In the genomic region with DNA sequence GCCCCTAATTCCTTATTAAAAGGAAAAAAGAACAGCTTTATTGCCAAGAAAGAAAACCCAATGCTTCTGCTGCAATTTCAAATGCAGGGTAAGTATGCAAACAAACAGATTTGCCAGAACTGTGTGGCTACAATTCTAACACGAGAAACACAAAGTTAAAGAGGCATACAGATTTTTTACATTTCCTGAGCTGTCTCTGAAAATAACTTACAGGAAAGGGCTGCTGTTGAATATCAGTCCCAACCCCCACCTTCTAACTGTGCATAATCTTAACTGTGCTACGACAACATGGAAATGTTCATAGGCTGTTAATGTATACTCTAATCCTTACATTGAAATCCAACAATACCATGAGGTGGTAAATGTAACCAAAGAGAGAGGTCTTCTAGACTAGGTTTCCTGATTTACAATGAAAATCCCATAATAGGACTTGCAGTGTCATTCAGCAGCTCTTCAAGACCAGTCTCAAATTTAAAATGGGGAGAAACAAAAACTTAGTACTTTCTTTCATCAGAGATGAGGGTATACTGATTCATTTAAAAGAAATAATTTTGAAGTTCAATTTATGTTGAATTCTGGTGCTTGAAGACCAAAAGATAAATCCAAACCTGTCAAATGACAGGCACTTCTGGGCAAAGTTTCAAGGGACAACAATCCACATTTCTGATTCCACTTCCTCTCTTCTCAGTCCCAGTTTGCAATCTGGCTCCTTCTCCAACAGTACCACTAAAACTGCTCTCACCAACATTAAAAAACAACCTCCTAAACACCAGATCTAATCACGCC, we compare ENCODE assay signal across 12 cellular contexts. TPM values are rescaled to one million over a fixed set of nuclear protein-coding genes. Genes with fewer than 3 reads are reported as not detected.
DNase-seq lines count a peak whose midpoint lies in the region; ATAC-seq, FAIRE-seq and TF ChIP-seq lines count a peak whose summit lies in the region.
"Had no signal": no experiment of that assay in that cellular context is flagged by ENCODE, and none has a peak within 500 bp of the region (broad histone marks: within the 10 kb centered on the region; RNA-seq: fewer than 3 reads in every experiment).

No MANE protein-coding gene starts in this region.

- H3K4me3 Mint-ChIP-seq in activated T-helper 17 cell treated with anti-CD3 and anti-CD28 coated beads, Interleukin-2, amount 50 U/mL, for 72 hours: no peak overlapping the region

- CTCF ChIA-PET in endothelial cell of umbilical vein (lab: Charles Lee): interaction anchor here (0.7 to 1.5 kb wide), 5 partner anchors 12 to 220 kb away, joined by 3 to 9 read pairs (median 3); no protein-coding TSS in a partner anchor

- no peaks in the 10 kb centered on the region for H3K9me3 Mint-ChIP-seq in activated T-helper 17 cell treated with anti-CD3 and anti-CD28 coated beads, Interleukin-2, amount 50 U/mL, for 72 hours

- H3K27me3 ChIP-seq in DOHH2 (ENCODE audit: control insufficient read depth, low read length) (no peaks in the 10 kb centered on the region), endothelial cell of umbilical vein (ENCODE audit: control insufficient read depth in 2 of 2, insufficient read depth in 2 of 2, low read length in 2 of 2) (no peaks in the 10 kb centered on the region), trophoblast cell (ENCODE audit: insufficient read depth, low read length) (no peaks in the 10 kb centered on the region)
- H3K27me3 ChIP-seq: SJCRH30 had no signal

- no peaks in the 10 kb centered on the region for H3K9me1 ChIP-seq in endothelial cell of umbilical vein (replicated peaks; ENCODE audit: control insufficient read depth, extremely low read depth, insufficient read depth, low read length)

- peaks cover 25% of the 10 kb centered on the region for H3K79me1 ChIP-seq in trophoblast cell (ENCODE audit: low read length)

- H3K36me3 ChIP-seq in DOHH2 (ENCODE audit: control insufficient read depth, low read length) (peaks cover 76% of the 10 kb centered on the region), endothelial cell of umbilical vein (ENCODE audit: control insufficient read depth in 2 of 2, extremely low read depth in 1 of 2, insufficient read depth in 2 of 2, low read length in 2 of 2) (peaks cover 0 to 2% of the 10 kb centered on the region in 2 experiments), trophoblast cell (ENCODE audit: control insufficient read depth in 1 of 2, insufficient read depth in 2 of 2, low read length in 2 of 2) (peaks cover 1 to 5% of the 10 kb centered on the region in 2 experiments)
- H3K36me3 ChIP-seq: SJCRH30 had no signal

- H3K4ac ChIP-seq in trophoblast cell (ENCODE audit: low read depth, low read length): peak overlapping the region; percentile 71

- H3K79me2 ChIP-seq in DOHH2 (ENCODE audit: control insufficient read depth, low read length): peaks cover 94% of the 10 kb centered on the region
- peaks cover 26% of the 10 kb centered on the region for H3K79me2 ChIP-seq in endothelial cell of umbilical vein (ENCODE audit: control insufficient read depth, insufficient read depth, low read length)
- H3K79me2 ChIP-seq in trophoblast cell (ENCODE audit: control insufficient read depth, insufficient read depth, low read length, poor library complexity): peaks cover 8% of the 10 kb centered on the region

- TF ChIP-seq CTCF in DOHH2 (IDR thresholded peaks at IDR 0.05; ENCODE audit: low read depth, low read length, poor library complexity, severe bottlenecking) (no peak), endothelial cell of umbilical vein (IDR thresholded peaks at IDR 0.05; ENCODE audit: extremely low read depth in 1 of 2, insufficient read depth in 1 of 2, low read depth in 1 of 2, low read length in 2 of 2) (no peak)

- intact Hi-C loops in endothelial cell of umbilical vein (cut with micrococcal nuclease): loop anchor here (1.0 kb wide), 1 partner anchor 14 kb away; a partner anchor contains a TSS

- H3K4me1 ChIP-seq in DOHH2 (ENCODE audit: control insufficient read depth, low read length): peaks cover 99% of the 10 kb centered on the region
- H3K4me1 ChIP-seq in endothelial cell of umbilical vein (ENCODE audit: control insufficient read depth, extremely low read depth, insufficient read depth, low read length): peaks cover 56% of the 10 kb centered on the region
- peaks cover 13 to 22% of the 10 kb centered on the region in 2 experiments for H3K4me1 ChIP-seq in trophoblast cell (ENCODE audit: control insufficient read depth in 1 of 2, insufficient read depth in 2 of 2, low read length in 2 of 2)

- no peak overlapping the region for H3K14ac ChIP-seq in trophoblast cell (ENCODE audit: low read length)

- H3K9me2 ChIP-seq in DOHH2 (replicated peaks; ENCODE audit: control insufficient read depth, low read length): no peaks in the 10 kb centered on the region

- no peaks in the 10 kb centered on the region for H4K20me1 ChIP-seq in DOHH2 (ENCODE audit: control insufficient read depth, insufficient read depth, low read depth, low read length)
- no peaks in the 10 kb centered on the region for H4K20me1 ChIP-seq in endothelial cell of umbilical vein (replicated peaks; ENCODE audit: control insufficient read depth, extremely low read depth, insufficient read depth, low read length)

- H3F3A ChIP-seq in DOHH2 (ENCODE audit: control insufficient read depth, insufficient read depth): peaks cover 63% of the 10 kb centered on the region

- H2BK120ac ChIP-seq in trophoblast cell (ENCODE audit: insufficient read depth, low read length, poor library complexity): no peak overlapping the region

- H2AFZ ChIP-seq in endothelial cell of umbilical vein (ENCODE audit: low read depth, low read length) (no peak overlapping the region), trophoblast cell (ENCODE audit: insufficient read depth, low read length, poor library complexity) (no peak overlapping the region)

- H3K4me1 Mint-ChIP-seq in activated T-helper 17 cell treated with anti-CD3 and anti-CD28 coated beads, Interleukin-2, amount 50 U/mL, for 72 hours: peaks cover 5% of the 10 kb centered on the region

- H2BK12ac ChIP-seq in trophoblast cell (ENCODE audit: low read length): no peak overlapping the region

- H3K9ac ChIP-seq in endothelial cell of umbilical vein (replicated peaks; ENCODE audit: extremely low read depth, insufficient read depth, low read length) (no peak overlapping the region), trophoblast cell (ENCODE audit: low read length) (no peak overlapping the region)

- DNase-seq in MV-4-11 (lab: John Stamatoyannopoulos, UW) (peak; percentile 12), endothelial cell of umbilical vein (ENCODE audit: low read depth, low spot score) (peak; percentile 65), trophoblast cell (no peak), T-helper 1 cell (no peak), DMS53 (lab: John Stamatoyannopoulos, UW) (no peak)
- DNase-seq in stimulated activated CD4-positive, alpha-beta T cell treated with anti-CD3 and anti-CD28 coated beads, Interleukin-4, amount 100 ng/mL, for 4 hours: no peak
- DNase-seq: activated T-cell treated with anti-CD3 and anti-CD28 coated beads, Interleukin-2, amount 50 U/mL, for 48 hours; Caco-2; NCI-H1092 treated with DMSO at 0.1 percent for 48 hours; SJCRH30 had no signal

- H3K27ac Mint-ChIP-seq in activated T-helper 17 cell treated with anti-CD3 and anti-CD28 coated beads, Interleukin-2, amount 50 U/mL, for 72 hours: no peak overlapping the region

- H4K8ac ChIP-seq in trophoblast cell (ENCODE audit: low read depth, low read length): no peak overlapping the region

- H4K91ac ChIP-seq in trophoblast cell (ENCODE audit: low read depth, low read length): no peak overlapping the region

- TF ChIP-seq POLR2A in endothelial cell of umbilical vein (IDR thresholded peaks at IDR 0.05; ENCODE audit: low read depth, low read length): no peak

- no TSS peak for BruUV-seq in endothelial cell of umbilical vein (replicated peaks; lab: Mats Ljungman, UMichigan)

- H3K4me2 ChIP-seq in DOHH2 (ENCODE audit: low read length) (peak overlapping the region; percentile 86), endothelial cell of umbilical vein (ENCODE audit: insufficient read depth, low read length) (peak overlapping the region; percentile 94), trophoblast cell (ENCODE audit: low read length) (no peak overlapping the region)

- H3K36me3 Mint-ChIP-seq in activated T-helper 17 cell treated with anti-CD3 and anti-CD28 coated beads, Interleukin-2, amount 50 U/mL, for 72 hours (ENCODE audit: low read depth): no peaks in the 10 kb centered on the region

- POLR2A ChIA-PET in endothelial cell of umbilical vein (lab: Charles Lee): no interaction called here

- H3K4me3 ChIP-seq in DOHH2 (ENCODE audit: low read length) (peak overlapping the region; percentile 65), endothelial cell of umbilical vein (replicated peaks in 1 of 3; ENCODE audit: insufficient read depth in 1 of 3, low read depth in 1 of 3, low read length in 3 of 3) (peak overlapping the region in 1 of 3 experiments; percentile 19), trophoblast cell (ENCODE audit: low read depth, low read length) (no peak overlapping the region)
- H3K4me3 ChIP-seq: SJCRH30 had no signal

- H2AK5ac ChIP-seq in trophoblast cell (ENCODE audit: low read length): no peak overlapping the region

- ATAC-seq in activated T-helper 17 cell treated with anti-CD3 and anti-CD28 coated beads, Interleukin-2, amount 50 U/mL, for 72 hours (replicated peaks): no peak

- dilution Hi-C loops in endothelial cell of umbilical vein (cut with MboI; ENCODE audit: extremely low pct_ligation_motif_present, low sequenced_read_pairs): loop anchor here (25.0 kb wide), 1 partner anchor 91 kb away; no protein-coding TSS in a partner anchor

- no peak overlapping the region for H3K18ac ChIP-seq in trophoblast cell (ENCODE audit: low read length)

- H3K27ac ChIP-seq in DOHH2 (ENCODE audit: low read depth, low read length) (peak overlapping the region; percentile 97), endothelial cell of umbilical vein (ENCODE audit: insufficient read depth, low read depth, low read length) (peak overlapping the region; percentile 81), trophoblast cell (ENCODE audit: low read depth, low read length) (peak overlapping the region; percentile 67)
- H3K27ac ChIP-seq: SJCRH30 had no signal

- WGBS in trophoblast cell (ENCODE audit: extremely low coverage, insufficient coverage, insufficient read length): 100% methylated on average over 1 of the region's 3 CpGs

- no peak overlapping the region for H3K23ac ChIP-seq in trophoblast cell (ENCODE audit: low read length)

- H4K12ac ChIP-seq in trophoblast cell (ENCODE audit: low read depth, low read length): no peak overlapping the region

- H3K9me3 ChIP-seq in DOHH2 (ENCODE audit: control insufficient read depth, insufficient read depth, low read length) (no peaks in the 10 kb centered on the region), endothelial cell of umbilical vein (replicated peaks; ENCODE audit: control insufficient read depth, insufficient read depth, low read length) (no peaks in the 10 kb centered on the region), trophoblast cell (ENCODE audit: insufficient read depth, low read depth, low read length) (no peaks in the 10 kb centered on the region)
- H3K9me3 ChIP-seq: Caco-2, SJCRH30 had no signal

- H2BK5ac ChIP-seq in trophoblast cell (ENCODE audit: low read depth, low read length, poor library complexity): no peak overlapping the region

- FAIRE-seq in endothelial cell of umbilical vein (lab: Jason Lieb, UNC): no peak

- H3K27me3 Mint-ChIP-seq in activated T-helper 17 cell treated with anti-CD3 and anti-CD28 coated beads, Interleukin-2, amount 50 U/mL, for 72 hours: peaks cover 3% of the 10 kb centered on the region

RNA-seq across cellular contexts. Expression of a gene that starts 14.4 kb away (rescaled TPM):
- total RNA-seq in endothelial cell of umbilical vein: 14.0 and 17.8 TPM in 2 replicates
- 5.7 and 5.9 TPM in 2 replicates for polyA plus RNA-seq in endothelial cell of umbilical vein
- polyA plus RNA-seq in endothelial cell of umbilical vein (2011; cell fraction: cytosol; rRNA removed): 3.4 and 4.0 TPM in 2 replicates
- polyA plus RNA-seq in endothelial cell of umbilical vein (2011; cell fraction: nucleus; rRNA removed): 20.7 and 24.2 TPM in 2 replicates
- 10.1 and 10.8 TPM in 2 replicates for polyA plus RNA-seq in endothelial cell of umbilical vein (2012)
- polyA minus RNA-seq in endothelial cell of umbilical vein: 12.2 and 12.3 TPM in 2 replicates
- 9.4 TPM for polyA minus RNA-seq in endothelial cell of umbilical vein (2011; cell fraction: cytosol; rRNA and poly(A)+ RNA removed)
- 27.2 and 36.2 TPM in 2 replicates for polyA minus RNA-seq in endothelial cell of umbilical vein (2011; cell fraction: nucleus; rRNA and poly(A)+ RNA removed)
- polyA plus RNA-seq in trophoblast cell (2013): 36.2 and 36.3 TPM in 2 replicates
- total RNA-seq in activated T-helper 17 cell treated with anti-CD3 and anti-CD28 coated beads, Interleukin-2, amount 50 U/mL, for 72 hours: 1 to 10 TPM; 1.4 to 2.6 TPM

RNA-seq across cellular contexts. Expression of a gene that starts 14.7 kb away (rescaled TPM):
- total RNA-seq in endothelial cell of umbilical vein: 85.2 and 91.3 TPM in 2 replicates
- polyA plus RNA-seq in endothelial cell of umbilical vein: 53.3 and 57.8 TPM in 2 replicates
- polyA plus RNA-seq in endothelial cell of umbilical vein (2011; cell fraction: cytosol; rRNA removed): 77.4 and 78.5 TPM in 2 replicates
- polyA plus RNA-seq in endothelial cell of umbilical vein (2011; cell fraction: nucleus; rRNA removed): 97.8 and 107 TPM in 2 replicates
- polyA plus RNA-seq in endothelial cell of umbilical vein (2012): 92.8 and 105 TPM in 2 replicates
- 141 and 142 TPM in 2 replicates for polyA minus RNA-seq in endothelial cell of umbilical vein
- 22.4 TPM for polyA minus RNA-seq in endothelial cell of umbilical vein (2011; cell fraction: cytosol; rRNA and poly(A)+ RNA removed)
- 157 and 235 TPM in 2 replicates for polyA minus RNA-seq in endothelial cell of umbilical vein (2011; cell fraction: nucleus; rRNA and poly(A)+ RNA removed)
- 72.0 and 72.3 TPM in 2 replicates for polyA plus RNA-seq in trophoblast cell (2013)
- total RNA-seq in activated T-helper 17 cell treated with anti-CD3 and anti-CD28 coated beads, Interleukin-2, amount 50 U/mL, for 72 hours: 10 to 100 TPM; 42.9 to 49.3 TPM

Comparison
In these comparisons a context has a peak if more than half of its experiments do, and no peak if none do; other contexts are left out.
1. DNase-seq: peak in MV-4-11 (single experiment) and endothelial cell of umbilical vein (single experiment); none in trophoblast cell (0 of 2), stimulated activated CD4-positive, alpha-beta T cell treated with anti-CD3 and anti-CD28 coated beads, Interleukin-4, amount 100 ng/mL, for 4 hours (0 of 2), T-helper 1 cell (0 of 5) and DMS53 (single experiment).
2. Peak in every context shown above with its lines, with median percentiles within 50 percentile points of each other: H3K27ac ChIP-seq.